1 cellular context compared by ENCODE assay signal in the genomic region with DNA sequence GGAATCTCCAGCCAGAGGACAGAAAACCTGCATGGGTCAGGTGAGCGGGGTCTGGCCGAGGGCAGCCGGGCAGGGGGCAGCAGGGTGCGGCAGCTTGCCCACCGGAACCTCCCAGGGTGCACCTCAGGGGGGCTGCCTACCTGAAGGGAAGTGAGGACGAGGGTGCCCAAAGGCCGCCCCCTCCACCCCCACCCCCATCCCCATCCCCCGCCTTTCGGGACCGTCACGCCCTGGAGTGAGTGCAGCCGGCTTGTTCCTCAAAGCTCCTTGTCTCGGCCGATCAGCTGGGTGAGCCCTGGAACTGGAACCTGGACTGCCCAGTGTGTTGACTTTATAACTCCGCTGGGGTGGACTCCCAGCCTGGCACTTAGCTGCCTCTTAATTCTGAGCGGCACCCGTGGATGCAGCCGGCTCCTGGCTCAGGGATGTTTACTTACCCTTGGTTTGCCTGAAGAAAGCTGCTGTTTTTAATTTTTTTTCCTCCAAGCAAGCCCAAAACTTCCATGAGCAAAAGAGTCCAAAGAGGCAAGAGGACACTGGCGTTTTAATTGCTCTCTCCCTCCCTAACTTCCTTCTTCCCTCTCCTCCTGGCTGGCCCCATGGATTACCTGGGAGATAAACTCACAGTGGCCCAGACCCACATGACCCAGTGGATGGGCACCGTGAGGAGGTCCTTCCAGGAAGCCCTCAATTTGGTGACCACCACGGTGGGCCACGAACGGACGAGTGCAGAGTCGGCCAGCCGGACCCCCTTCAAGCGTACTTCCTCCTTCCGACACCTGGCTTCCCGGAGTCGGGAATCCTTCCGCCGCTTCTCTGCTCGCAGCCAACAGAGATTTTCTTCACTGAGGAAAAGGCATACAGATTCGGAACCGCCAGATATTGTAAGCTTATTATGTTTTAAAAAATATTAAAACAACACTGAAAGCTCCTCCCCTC.
TF ChIP-seq lines count a peak whose summit lies in the region.

No MANE protein-coding gene starts in this region.

TF ChIP-seq in GM12878, 131 proteins besides CTCF, POLR2A, EP300 and RAD21:
- TF ChIP-seq SMARCA5 (IDR thresholded peaks at IDR 0.05), result no peak
- TF ChIP-seq BACH1 (IDR thresholded peaks at IDR 0.05; ENCODE audit: borderline replicate concordance), result no peak
- TF ChIP-seq, protein P1, sequence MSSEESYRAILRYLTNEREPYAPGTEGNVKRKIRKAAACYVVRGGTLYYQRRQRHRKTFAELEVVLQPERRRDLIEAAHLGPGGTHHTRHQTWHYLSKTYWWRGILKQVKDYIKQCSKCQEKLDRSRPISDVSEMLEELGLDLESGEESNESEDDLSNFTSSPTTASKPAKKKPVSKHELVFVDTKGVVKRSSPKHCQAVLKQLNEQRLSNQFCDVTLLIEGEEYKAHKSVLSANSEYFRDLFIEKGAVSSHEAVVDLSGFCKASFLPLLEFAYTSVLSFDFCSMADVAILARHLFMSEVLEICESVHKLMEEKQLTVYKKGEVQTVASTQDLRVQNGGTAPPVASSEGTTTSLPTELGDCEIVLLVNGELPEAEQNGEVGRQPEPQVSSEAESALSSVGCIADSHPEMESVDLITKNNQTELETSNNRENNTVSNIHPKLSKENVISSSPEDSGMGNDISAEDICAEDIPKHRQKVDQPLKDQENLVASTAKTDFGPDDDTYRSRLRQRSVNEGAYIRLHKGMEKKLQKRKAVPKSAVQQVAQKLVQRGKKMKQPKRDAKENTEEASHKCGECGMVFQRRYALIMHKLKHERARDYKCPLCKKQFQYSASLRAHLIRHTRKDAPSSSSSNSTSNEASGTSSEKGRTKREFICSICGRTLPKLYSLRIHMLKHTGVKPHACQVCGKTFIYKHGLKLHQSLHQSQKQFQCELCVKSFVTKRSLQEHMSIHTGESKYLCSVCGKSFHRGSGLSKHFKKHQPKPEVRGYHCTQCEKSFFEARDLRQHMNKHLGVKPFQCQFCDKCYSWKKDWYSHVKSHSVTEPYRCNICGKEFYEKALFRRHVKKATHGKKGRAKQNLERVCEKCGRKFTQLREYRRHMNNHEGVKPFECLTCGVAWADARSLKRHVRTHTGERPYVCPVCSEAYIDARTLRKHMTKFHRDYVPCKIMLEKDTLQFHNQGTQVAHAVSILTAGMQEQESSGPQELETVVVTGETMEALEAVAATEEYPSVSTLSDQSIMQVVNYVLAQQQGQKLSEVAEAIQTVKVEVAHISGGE (CRISPR knock-in tag; IDR thresholded peaks at IDR 0.05), result no peak
- TF ChIP-seq, protein P2, sequence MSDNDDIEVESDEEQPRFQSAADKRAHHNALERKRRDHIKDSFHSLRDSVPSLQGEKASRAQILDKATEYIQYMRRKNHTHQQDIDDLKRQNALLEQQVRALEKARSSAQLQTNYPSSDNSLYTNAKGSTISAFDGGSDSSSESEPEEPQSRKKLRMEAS (IDR thresholded peaks at IDR 0.05; ENCODE audit: low read depth, low read length), result no peak
- TF ChIP-seq, protein P3, sequence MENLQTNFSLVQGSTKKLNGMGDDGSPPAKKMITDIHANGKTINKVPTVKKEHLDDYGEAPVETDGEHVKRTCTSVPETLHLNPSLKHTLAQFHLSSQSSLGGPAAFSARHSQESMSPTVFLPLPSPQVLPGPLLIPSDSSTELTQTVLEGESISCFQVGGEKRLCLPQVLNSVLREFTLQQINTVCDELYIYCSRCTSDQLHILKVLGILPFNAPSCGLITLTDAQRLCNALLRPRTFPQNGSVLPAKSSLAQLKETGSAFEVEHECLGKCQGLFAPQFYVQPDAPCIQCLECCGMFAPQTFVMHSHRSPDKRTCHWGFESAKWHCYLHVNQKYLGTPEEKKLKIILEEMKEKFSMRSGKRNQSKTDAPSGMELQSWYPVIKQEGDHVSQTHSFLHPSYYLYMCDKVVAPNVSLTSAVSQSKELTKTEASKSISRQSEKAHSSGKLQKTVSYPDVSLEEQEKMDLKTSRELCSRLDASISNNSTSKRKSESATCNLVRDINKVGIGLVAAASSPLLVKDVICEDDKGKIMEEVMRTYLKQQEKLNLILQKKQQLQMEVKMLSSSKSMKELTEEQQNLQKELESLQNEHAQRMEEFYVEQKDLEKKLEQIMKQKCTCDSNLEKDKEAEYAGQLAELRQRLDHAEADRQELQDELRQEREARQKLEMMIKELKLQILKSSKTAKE (IDR thresholded peaks at IDR 0.05; ENCODE audit: low read depth, poor library complexity, severe bottlenecking), result no peak
- peak; percentile 53 for TF ChIP-seq SUZ12 (IDR thresholded peaks at IDR 0.05; ENCODE audit: unreplicated experiment)
- TF ChIP-seq, protein P4, sequence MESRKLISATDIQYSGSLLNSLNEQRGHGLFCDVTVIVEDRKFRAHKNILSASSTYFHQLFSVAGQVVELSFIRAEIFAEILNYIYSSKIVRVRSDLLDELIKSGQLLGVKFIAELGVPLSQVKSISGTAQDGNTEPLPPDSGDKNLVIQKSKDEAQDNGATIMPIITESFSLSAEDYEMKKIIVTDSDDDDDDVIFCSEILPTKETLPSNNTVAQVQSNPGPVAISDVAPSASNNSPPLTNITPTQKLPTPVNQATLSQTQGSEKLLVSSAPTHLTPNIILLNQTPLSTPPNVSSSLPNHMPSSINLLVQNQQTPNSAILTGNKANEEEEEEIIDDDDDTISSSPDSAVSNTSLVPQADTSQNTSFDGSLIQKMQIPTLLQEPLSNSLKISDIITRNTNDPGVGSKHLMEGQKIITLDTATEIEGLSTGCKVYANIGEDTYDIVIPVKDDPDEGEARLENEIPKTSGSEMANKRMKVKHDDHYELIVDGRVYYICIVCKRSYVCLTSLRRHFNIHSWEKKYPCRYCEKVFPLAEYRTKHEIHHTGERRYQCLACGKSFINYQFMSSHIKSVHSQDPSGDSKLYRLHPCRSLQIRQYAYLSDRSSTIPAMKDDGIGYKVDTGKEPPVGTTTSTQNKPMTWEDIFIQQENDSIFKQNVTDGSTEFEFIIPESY (IDR thresholded peaks at IDR 0.05), result no peak
